In the genomic region with DNA sequence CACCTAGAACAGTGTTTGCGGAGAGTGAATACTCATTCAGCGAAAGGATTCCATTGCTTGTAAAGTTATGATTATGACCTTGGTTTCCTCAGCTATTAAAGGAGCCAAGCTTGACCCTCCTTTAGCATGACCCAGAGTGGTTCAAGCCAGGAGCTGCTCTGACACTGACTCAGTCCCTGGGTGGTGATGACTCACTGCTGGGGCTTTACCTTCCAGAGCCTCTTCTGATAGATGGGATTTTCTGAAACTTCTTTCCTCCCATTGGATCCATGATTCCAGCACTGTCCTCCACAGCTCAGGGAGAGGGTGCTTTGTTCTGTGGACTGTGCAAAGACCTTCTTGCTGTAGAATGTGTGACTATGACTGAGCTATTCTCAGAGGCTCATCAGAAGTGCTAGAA, we compare ENCODE assay signal across 9 cellular contexts.
DNase-seq lines count a peak whose midpoint lies in the region; ATAC-seq and TF ChIP-seq lines count a peak whose summit lies in the region.
"Had no signal": no experiment of that assay in that cellular context is flagged by ENCODE, and none has a peak within 500 bp of the region (broad histone marks: within the 10 kb centered on the region; RNA-seq: fewer than 3 reads in every experiment).

No MANE protein-coding gene starts in this region.

- H3K9ac ChIP-seq in PC-3 (ENCODE audit: low read length) (no peak overlapping the region), mesenchymal stem cell (ENCODE audit: low read length) (no peak overlapping the region)

- H2BK12ac ChIP-seq in mesenchymal stem cell (ENCODE audit: low read length in 2 of 2), result no peak overlapping the region

- H2AFZ ChIP-seq in PC-3 (ENCODE audit: low read length) (no peak overlapping the region), mesenchymal stem cell (ENCODE audit: low read depth, low read length) (no peak overlapping the region)

- WGBS in mesenchymal stem cell, result 88% methylated on average over 2 of the region's 2 CpGs
- WGBS in psoas muscle, 3 donors, result 96 to 98% (median 97%) methylated on average over 2 of the region's 2 CpGs

- POLR2A ChIA-PET in PC-3 (lab: Charles Lee; ENCODE audit: unreplicated experiment), result no interaction called here

- H3K4me1 ChIP-seq in PC-3 (ENCODE audit: insufficient read depth, low read length) (no peaks in the 10 kb centered on the region), mesenchymal stem cell (ENCODE audit: control insufficient read depth, insufficient read depth, low read depth, low read length) (peaks cover 7% of the 10 kb centered on the region), psoas muscle (peaks cover 4% of the 10 kb centered on the region)

- no peaks in the 10 kb centered on the region for H3K36me3 ChIP-seq in PC-3 (ENCODE audit: low read depth, low read length)
- H3K36me3 ChIP-seq in mesenchymal stem cell (ENCODE audit: control insufficient read depth in 1 of 2, insufficient read depth in 2 of 2, low read depth in 1 of 2, low read length in 2 of 2), result no peaks in the 10 kb centered on the region
- H3K36me3 ChIP-seq in psoas muscle (ENCODE audit: insufficient read depth in 1 of 2, low read depth in 1 of 2), result no peaks in the 10 kb centered on the region

- H3K4me3 ChIP-seq in PC-3 (ENCODE audit: low read length) (no peak overlapping the region), mesenchymal stem cell (ENCODE audit: insufficient read depth in 1 of 2, low read depth in 1 of 2, low read length in 2 of 2) (no peak overlapping the region), psoas muscle (no peak overlapping the region)

- H3K18ac ChIP-seq in mesenchymal stem cell (ENCODE audit: low read depth in 1 of 2, low read length in 2 of 2), result no peak overlapping the region

- CTCF ChIA-PET in PC-3 (lab: Charles Lee), result no interaction called here

- H3K27me3 ChIP-seq in PC-3 (ENCODE audit: low read length), result peaks cover 90% of the 10 kb centered on the region
- peaks cover 22 to 81% of the 10 kb centered on the region in 2 experiments for H3K27me3 ChIP-seq in mesenchymal stem cell (ENCODE audit: control insufficient read depth in 1 of 2, insufficient read depth in 1 of 2, low read length in 2 of 2)
- peaks cover 0 to 5% (median 5%) of the 10 kb centered on the region in 3 donors for H3K27me3 ChIP-seq in psoas muscle (ENCODE audit: insufficient read depth in 3 of 3, low read length in 2 of 3)

- H3K4me1 Mint-ChIP-seq in HFFc6 (ENCODE audit: low read depth) (peaks cover 43% of the 10 kb centered on the region), osteocyte (ENCODE audit: unreplicated experiment) (peaks cover 13% of the 10 kb centered on the region)

- no peak overlapping the region for H4K91ac ChIP-seq in mesenchymal stem cell (ENCODE audit: low read length)

- no peak overlapping the region for H3K27ac ChIP-seq in PC-3 (ENCODE audit: low read length)
- no peak overlapping the region for H3K27ac ChIP-seq in mesenchymal stem cell (ENCODE audit: low read length, poor library complexity, severe bottlenecking)
- H3K27ac ChIP-seq in psoas muscle, result no peak overlapping the region

- DNase-seq in HFFc6 (peak; percentile 38), PC-3 (peak; percentile 52), mesenchymal stem cell (peak; percentile 44), psoas muscle (no peak), omental fat pad (ENCODE audit: low spot score) (no peak), osteocyte (ENCODE audit: extremely low spot score, unreplicated experiment) (no peak), sciatic nerve (ENCODE audit: low spot score) (no peak)

- H3K27me3 Mint-ChIP-seq in HFFc6 (ENCODE audit: insufficient read depth) (peaks cover 47% of the 10 kb centered on the region), osteocyte (ENCODE audit: unreplicated experiment) (peaks cover 59% of the 10 kb centered on the region)

- H3F3A ChIP-seq in PC-3 (ENCODE audit: low read length, unreplicated experiment), result no peaks in the 10 kb centered on the region

- H3K14ac ChIP-seq in mesenchymal stem cell (ENCODE audit: low read length in 2 of 2), result no peak overlapping the region

- BruUV-seq in PC-3 (replicated peaks; lab: Mats Ljungman, UMichigan), result no TSS peak

- H3K4me3 Mint-ChIP-seq in HFFc6 (no peak overlapping the region), osteocyte (ENCODE audit: unreplicated experiment) (no peak overlapping the region)

- H2BK15ac ChIP-seq in mesenchymal stem cell (ENCODE audit: low read depth, poor library complexity, severe bottlenecking), result no peak overlapping the region

- H3K23ac ChIP-seq in mesenchymal stem cell (ENCODE audit: low read length in 2 of 2), result no peak overlapping the region

- H2BK120ac ChIP-seq in mesenchymal stem cell (ENCODE audit: low read depth, low read length), result no peak overlapping the region

- peak; percentile 44 for ATAC-seq in GM18508 (IDR thresholded peaks at IDR 0.05; ENCODE audit: insufficient read depth, unreplicated experiment)
- peak; percentile 65 for ATAC-seq in PC-3
- ATAC-seq in psoas muscle, result no peak
- ATAC-seq in omental fat pad (ENCODE audit: low FRiP score), result no peak
- ATAC-seq in sciatic nerve, result no peak
- ATAC-seq: Panc1 had no signal

- H3K9me2 ChIP-seq in PC-3 (replicated peaks; ENCODE audit: low read length), result no peaks in the 10 kb centered on the region

- no peak overlapping the region for H2AK5ac ChIP-seq in mesenchymal stem cell (ENCODE audit: low read length, severe bottlenecking)

- H3K36me3 Mint-ChIP-seq in HFFc6 (ENCODE audit: low read depth) (no peaks in the 10 kb centered on the region), osteocyte (ENCODE audit: unreplicated experiment) (no peaks in the 10 kb centered on the region)

- H4K8ac ChIP-seq in mesenchymal stem cell (ENCODE audit: low read length), result no peak overlapping the region

- intact Hi-C loops in PC-3 (cut with micrococcal nuclease), result no loop called here
- intact Hi-C loops in psoas muscle (cut with DNase I), result loop anchor here in 1 of 2 donors (5.0 kb wide), 1 partner anchor 43 kb away; no protein-coding TSS in a partner anchor
- intact Hi-C loops in sciatic nerve (cut with DNase I), result no loop called here

- H3K9me3 ChIP-seq in PC-3 (ENCODE audit: low read length) (no peaks in the 10 kb centered on the region), mesenchymal stem cell (ENCODE audit: control insufficient read depth, low read length) (no peaks in the 10 kb centered on the region), psoas muscle (no peaks in the 10 kb centered on the region)

- no peak overlapping the region for H2BK5ac ChIP-seq in mesenchymal stem cell (ENCODE audit: low read depth, low read length, poor library complexity, severe bottlenecking)

- H3K79me1 ChIP-seq in mesenchymal stem cell (replicated peaks; ENCODE audit: low read length, poor library complexity, severe bottlenecking), result no peaks in the 10 kb centered on the region

- H3K79me2 ChIP-seq in PC-3 (ENCODE audit: low read length), result no peaks in the 10 kb centered on the region

- H3K9me3 Mint-ChIP-seq in HFFc6 (no peaks in the 10 kb centered on the region), osteocyte (ENCODE audit: unreplicated experiment) (no peaks in the 10 kb centered on the region)

- no peak overlapping the region for H3K4ac ChIP-seq in mesenchymal stem cell (ENCODE audit: low read depth in 1 of 2, low read length in 2 of 2)

- H3K4me2 ChIP-seq in PC-3 (ENCODE audit: low read length), result no peak overlapping the region
- H3K4me2 ChIP-seq in mesenchymal stem cell (ENCODE audit: low read length, poor library complexity, severe bottlenecking), result no peak overlapping the region

- H4K20me1 ChIP-seq in PC-3 (ENCODE audit: low read length), result no peaks in the 10 kb centered on the region

- H3K27ac Mint-ChIP-seq in HFFc6 (no peak overlapping the region), osteocyte (ENCODE audit: unreplicated experiment) (no peak overlapping the region)

- no peak for TF ChIP-seq CTCF in HFFc6 (IDR thresholded peaks at IDR 0.05)
- no peak for TF ChIP-seq CTCF in PC-3 (conservative IDR thresholded peaks at IDR 0.05; ENCODE audit: low read depth, low read length)
- TF ChIP-seq CTCF in psoas muscle (IDR thresholded peaks at IDR 0.05), result no peak
- TF ChIP-seq CTCF in omental fat pad (IDR thresholded peaks at IDR 0.05), result no peak
- no peak for TF ChIP-seq CTCF in osteocyte (IDR thresholded peaks at IDR 0.05)

Comparison
In these comparisons a context has a peak if more than half of its experiments do, and no peak if none do; other contexts are left out.
1. ATAC-seq: peak in GM18508 (single experiment) and PC-3 (single experiment); none in psoas muscle (0 of 4), omental fat pad (single experiment) and sciatic nerve (single experiment).
2. DNase-seq: peak in HFFc6 (single experiment), PC-3 (single experiment) and mesenchymal stem cell (single experiment); none in psoas muscle (0 of 2), omental fat pad (single experiment), osteocyte (single experiment) and sciatic nerve (single experiment).